Comparison of ENCODE assay signal across 20 cellular contexts in genomic region chr3:187516446-187516845, GRCh38.
"Had no signal": no experiment of that assay in that cellular context is flagged by ENCODE, and none has a peak within 500 bp of the region (broad histone marks: within the 10 kb centered on the region; RNA-seq: fewer than 3 reads in every experiment).

No MANE protein-coding gene starts in this region.

- H3K4me3 Mint-ChIP-seq: dendritic cell treated with granulocyte-macrophage colony-stimulating factor and Interleukin-4, amounts not matched to agents 40 ng/mL and 50 ng/mL, for 4 days; effector memory CD8-positive, alpha-beta T cell; naive thymus-derived CD4-positive, alpha-beta T cell; nephron progenitor cell; stimulated activated effector memory CD8-positive, alpha-beta T cell treated with anti-CD3 and anti-CD28 coated beads, Interleukin-12 subunit alpha, Interleukin-12 subunit beta, amount 100 ng/mL, for 72 hours had no signal

- H3K36me3 ChIP-seq: esophagus squamous epithelium, heart left ventricle, right lobe of liver, suprapubic skin, thyroid gland, upper lobe of left lung, uterus had no signal

- ATAC-seq: effector memory CD8-positive, alpha-beta T cell; heart left ventricle; naive thymus-derived CD4-positive, alpha-beta T cell; psoas muscle; right lobe of liver; stimulated activated naive CD8-positive, alpha-beta T cell treated with anti-CD3 and anti-CD28 coated beads, Interleukin-15, Interleukin-2, amounts not matched to agents 100 U/mL and 50 U/mL, for 24 hours had no signal

- H3K27me3 ChIP-seq: heart left ventricle, right lobe of liver, suprapubic skin, thyroid gland, upper lobe of left lung, uterus had no signal

- H3K27ac Mint-ChIP-seq: dendritic cell treated with granulocyte-macrophage colony-stimulating factor and Interleukin-4, amounts not matched to agents 40 ng/mL and 50 ng/mL, for 4 days; effector memory CD8-positive, alpha-beta T cell; naive thymus-derived CD4-positive, alpha-beta T cell; stimulated activated effector memory CD8-positive, alpha-beta T cell treated with anti-CD3 and anti-CD28 coated beads, Interleukin-12 subunit alpha, Interleukin-12 subunit beta, amount 100 ng/mL, for 72 hours had no signal

- H3K4me1 ChIP-seq: esophagus squamous epithelium, psoas muscle, right lobe of liver, suprapubic skin, thyroid gland, upper lobe of left lung, uterus had no signal

- H3K9me3 Mint-ChIP-seq: dendritic cell treated with granulocyte-macrophage colony-stimulating factor and Interleukin-4, amounts not matched to agents 40 ng/mL and 50 ng/mL, for 4 days; stimulated activated effector memory CD8-positive, alpha-beta T cell treated with anti-CD3 and anti-CD28 coated beads, Interleukin-12 subunit alpha, Interleukin-12 subunit beta, amount 100 ng/mL, for 72 hours had no signal

- H3K4me3 ChIP-seq: esophagus squamous epithelium, heart left ventricle, psoas muscle, right lobe of liver, suprapubic skin, thyroid gland, upper lobe of left lung, uterus had no signal

- H3K36me3 Mint-ChIP-seq: naive thymus-derived CD4-positive, alpha-beta T cell; stimulated activated effector memory CD8-positive, alpha-beta T cell treated with anti-CD3 and anti-CD28 coated beads, Interleukin-12 subunit alpha, Interleukin-12 subunit beta, amount 100 ng/mL, for 72 hours had no signal

- DNase-seq: effector memory CD8-positive, alpha-beta T cell; esophagus squamous epithelium; foreskin melanocyte; heart left ventricle; hippocampal formation; naive thymus-derived CD4-positive, alpha-beta T cell; nephron progenitor cell; psoas muscle; retina; right lobe of liver; stimulated activated CD4-positive, alpha-beta T cell treated with anti-CD3 and anti-CD28 coated beads, Interleukin-4, amount 100 ng/mL, for 1 hour; stimulated activated CD8-positive, alpha-beta memory T cell treated with anti-CD3 and anti-CD28 coated beads, Interleukin-4, amount 100 ng/mL, for 48 hours; stimulated activated naive CD8-positive, alpha-beta T cell treated with anti-CD3 and anti-CD28 coated beads, Interleukin-15, Interleukin-2, amounts not matched to agents 100 U/mL and 50 U/mL, for 24 hours; thyroid gland; upper lobe of left lung; uterus had no signal

- H3K27ac ChIP-seq: epithelial cell of prostate, esophagus squamous epithelium, heart left ventricle, psoas muscle, right lobe of liver, suprapubic skin, thyroid gland, upper lobe of left lung, uterus had no signal

- H3K4me1 Mint-ChIP-seq: naive thymus-derived CD4-positive, alpha-beta T cell; stimulated activated effector memory CD8-positive, alpha-beta T cell treated with anti-CD3 and anti-CD28 coated beads, Interleukin-12 subunit alpha, Interleukin-12 subunit beta, amount 100 ng/mL, for 72 hours had no signal

- H3K9me3 ChIP-seq: psoas muscle, right lobe of liver, suprapubic skin, thyroid gland, uterus had no signal

- H3K27me3 Mint-ChIP-seq: dendritic cell treated with granulocyte-macrophage colony-stimulating factor and Interleukin-4, amounts not matched to agents 40 ng/mL and 50 ng/mL, for 4 days had no signal
